In genomic region chr4:75470738-75471137, GRCh38 we compare ENCODE assay signal across 3 cellular contexts.
"Had no signal": no experiment of that assay in that cellular context is flagged by ENCODE, and none has a peak within 500 bp of the region (broad histone marks: within the 10 kb centered on the region; RNA-seq: fewer than 3 reads in every experiment).

No MANE protein-coding gene starts in this region.

- ATAC-seq: GM12878 had no signal

- DNase-seq: GDM1, GF-D8 had no signal

- H3K4me3 ChIP-seq: GM12878 had no signal
